Comparison of ENCODE assay signal across 1 cellular context in genomic region chr17:66191607-66192377, GRCh38.
TF ChIP-seq lines count a peak whose summit lies in the region.

Gene CEP112 (minus strand): TSS chr17:66192133.

TF ChIP-seq in HepG2, 621 proteins besides CTCF, POLR2A, EP300 and RAD21 (continued from another document and continues in another):
- TF ChIP-seq HMGXB4 (CRISPR knock-in tag; IDR thresholded peaks at IDR 0.05; ENCODE audit: borderline replicate concordance in 1 of 2, low read depth in 1 of 2) (peak; percentile 71 to 83; a peak in 3 of 4 replicates), ZNF619 (CRISPR knock-in tag; IDR thresholded peaks at IDR 0.05) (no peak), ZNF83 (CRISPR knock-in tag; IDR thresholded peaks at IDR 0.05; ENCODE audit: borderline replicate concordance) (no peak), ZNF274 (CRISPR knock-in tag; IDR thresholded peaks at IDR 0.05) (peak; percentile 40; the same call in 1 of the 2 replicates), MLLT10 (CRISPR knock-in tag; IDR thresholded peaks at IDR 0.05) (no peak), MYPOP (CRISPR knock-in tag; IDR thresholded peaks at IDR 0.05) (peak; percentile 84), ZSCAN31 (CRISPR knock-in tag; IDR thresholded peaks at IDR 0.05; ENCODE audit: low read depth) (peak; percentile 67; the same call in 1 of the 2 replicates), TOPORS (CRISPR knock-in tag; IDR thresholded peaks at IDR 0.05) (0 out of 2 replicates have a peak, but pooled peaks have one; percentile 60), MXD1 (CRISPR knock-in tag; IDR thresholded peaks at IDR 0.05) (peak; percentile 63; the same call in 1 of the 2 replicates), ZC3H13 (CRISPR knock-in tag; IDR thresholded peaks at IDR 0.05) (no peak), SNAPC4 (CRISPR knock-in tag; IDR thresholded peaks at IDR 0.05) (no peak), RNF219 (CRISPR knock-in tag; IDR thresholded peaks at IDR 0.05) (no peak; the same call in 1 of the 2 replicates), MEF2D (CRISPR knock-in tag; IDR thresholded peaks at IDR 0.05) (no peak), CEBPZ (IDR thresholded peaks at IDR 0.05; ENCODE audit: low read length) (no peak), UBTF (CRISPR knock-in tag; IDR thresholded peaks at IDR 0.05) (peak; percentile 87), TRIM24 (CRISPR knock-in tag; IDR thresholded peaks at IDR 0.05) (no peak), AHR (CRISPR knock-in tag; IDR thresholded peaks at IDR 0.05) (no peak; the same call in 1 of the 2 replicates), HMGXB3 (CRISPR knock-in tag; IDR thresholded peaks at IDR 0.05; ENCODE audit: borderline replicate concordance) (no peak), TBX2 (CRISPR knock-in tag; IDR thresholded peaks at IDR 0.05; ENCODE audit: borderline replicate concordance) (peak; percentile 69), MYC (CRISPR knock-in tag; IDR thresholded peaks at IDR 0.05; ENCODE audit: borderline replicate concordance) (peak; percentile 53; the same call in 1 of the 2 replicates), ZBTB49 (CRISPR knock-in tag; IDR thresholded peaks at IDR 0.05; ENCODE audit: borderline replicate concordance) (no peak), ZBTB21 (CRISPR knock-in tag; IDR thresholded peaks at IDR 0.05) (no peak), CC2D1A (CRISPR knock-in tag; IDR thresholded peaks at IDR 0.05) (no peak), ZNF781 (CRISPR knock-in tag; IDR thresholded peaks at IDR 0.05; ENCODE audit: borderline replicate concordance, not compliant biosample characterization) (peak; percentile 65), MAX (IDR thresholded peaks at IDR 0.05) (peak; percentile 11), TAF1 (CRISPR knock-in tag; IDR thresholded peaks at IDR 0.05) (no peak), PAWR (CRISPR knock-in tag; IDR thresholded peaks at IDR 0.05; ENCODE audit: borderline replicate concordance) (peak; percentile 54; the same call in 1 of the 2 replicates), ZNF782 (CRISPR knock-in tag; IDR thresholded peaks at IDR 0.05; ENCODE audit: borderline replicate concordance) (peak; percentile 14; the same call in 1 of the 2 replicates), MED13 (CRISPR knock-in tag; IDR thresholded peaks at IDR 0.05) (no peak)
